ENCODE assay signal across 11 cellular contexts in genomic region chr22:31286360-31287255, GRCh38. TPM values are rescaled to one million over a fixed set of nuclear protein-coding genes. Genes with fewer than 3 reads are reported as not detected.
DNase-seq lines count a peak whose midpoint lies in the region; ATAC-seq and TF ChIP-seq lines count a peak whose summit lies in the region.
"Had no signal": no experiment of that assay in that cellular context is flagged by ENCODE, and none has a peak within 500 bp of the region (broad histone marks: within the 10 kb centered on the region; RNA-seq: fewer than 3 reads in every experiment).

No MANE protein-coding gene starts in this region.

- no peak overlapping the region for H2BK12ac ChIP-seq in trophoblast cell (ENCODE audit: low read length)

- no peak overlapping the region for H3K4me3 Mint-ChIP-seq in CD14-positive monocyte
- peak overlapping the region; percentile 99 for H3K4me3 Mint-ChIP-seq in T-helper 17 cell
- H3K4me3 Mint-ChIP-seq: GM23338, neural progenitor cell had no signal

- H3K9ac ChIP-seq in trophoblast cell (ENCODE audit: low read length): no peak overlapping the region
- H3K9ac ChIP-seq: neural progenitor cell had no signal

- H2AFZ ChIP-seq in trophoblast cell (ENCODE audit: insufficient read depth, low read length, poor library complexity): no peak overlapping the region
- H2AFZ ChIP-seq: GM23338, neural progenitor cell had no signal

- H2BK120ac ChIP-seq in trophoblast cell (ENCODE audit: insufficient read depth, low read length, poor library complexity): no peak overlapping the region

- no peak for TF ChIP-seq CTCF in CD14-positive monocyte (IDR thresholded peaks at IDR 0.05)
- TF ChIP-seq CTCF in ascending aorta (IDR thresholded peaks at IDR 0.05): no peak

- H3K4me1 ChIP-seq in ascending aorta: peaks cover 2 to 25% of the 10 kb centered on the region in 2 donors
- H3K4me1 ChIP-seq in trophoblast cell (ENCODE audit: control insufficient read depth in 1 of 2, insufficient read depth in 2 of 2, low read length in 2 of 2): peaks cover 16 to 23% of the 10 kb centered on the region in 2 experiments

- H3K27me3 ChIP-seq in ascending aorta (no peaks in the 10 kb centered on the region), trophoblast cell (ENCODE audit: insufficient read depth, low read length) (no peaks in the 10 kb centered on the region)

- H2AK5ac ChIP-seq in trophoblast cell (ENCODE audit: low read length): no peak overlapping the region

- H3K4me1 Mint-ChIP-seq in CD14-positive monocyte (peaks cover 37% of the 10 kb centered on the region), T-helper 17 cell (peaks cover 59% of the 10 kb centered on the region)

- peak; percentile 51 for ATAC-seq in T-helper 17 cell
- ATAC-seq: GM23338 had no signal

- DNase-seq in CD14-positive monocyte (ENCODE audit: low spot score) (no peak), T-helper 17 cell (peak in 2 of 3 donors; percentile 36 to 42), ascending aorta (ENCODE audit: low spot score in 2 of 2) (peak in 1 of 2 donors; percentile 79), trophoblast cell (no peak), posterior vena cava (ENCODE audit: low spot score) (no peak), NCI-H526 (lab: John Stamatoyannopoulos, UW) (no peak), hepatic stellate cell (ENCODE audit: low spot score) (no peak), NCI-H748 treated with DMSO at 0.1 percent for 48 hours (lab: John Stamatoyannopoulos, UW) (no peak)
- DNase-seq: NCI-H774 had no signal

- peak overlapping the region; percentile 55 to 99 for H3K27ac ChIP-seq in ascending aorta
- peak overlapping the region; percentile 44 for H3K27ac ChIP-seq in trophoblast cell (ENCODE audit: low read depth, low read length)
- H3K27ac ChIP-seq: neural progenitor cell had no signal

- H3K14ac ChIP-seq in trophoblast cell (ENCODE audit: low read length): no peak overlapping the region

- no peak overlapping the region for H3K4me2 ChIP-seq in trophoblast cell (ENCODE audit: low read length)
- H3K4me2 ChIP-seq: GM23338, neural progenitor cell had no signal

- intact Hi-C loops in CD14-positive monocyte (cut with micrococcal nuclease) (loop anchor here in 1 of 2 donors (5.0 kb wide), 1 partner anchor 74 kb away; the partner anchor contains the start of gene LIMK2), ascending aorta (cut with DNase I) (loop anchor here (10.0 kb wide), 1 partner anchor 982 kb away; no protein-coding TSS in a partner anchor), posterior vena cava (cut with DNase I) (no loop called here)

- peaks cover 0 to 3% (median 2%) of the 10 kb centered on the region in 3 donors for H3K27me3 Mint-ChIP-seq in CD14-positive monocyte (ENCODE audit: low read depth in 3 of 3)
- no peaks in the 10 kb centered on the region for H3K27me3 Mint-ChIP-seq in T-helper 17 cell

- no peak overlapping the region for H2BK5ac ChIP-seq in trophoblast cell (ENCODE audit: low read depth, low read length, poor library complexity)

- H3K9me3 ChIP-seq in T-helper 17 cell (ENCODE audit: control insufficient read depth, low read length, poor library complexity, severe bottlenecking) (no peaks in the 10 kb centered on the region), ascending aorta (no peaks in the 10 kb centered on the region), trophoblast cell (ENCODE audit: insufficient read depth, low read depth, low read length) (no peaks in the 10 kb centered on the region)

- WGBS in trophoblast cell (ENCODE audit: extremely low coverage, insufficient coverage, insufficient read length): no CpG with 5 or more reads among the region's 8 CpGs

- H3K79me1 ChIP-seq in trophoblast cell (ENCODE audit: low read length): peaks cover 12% of the 10 kb centered on the region

- H3K4me3 ChIP-seq in ascending aorta: no peak overlapping the region
- H3K4me3 ChIP-seq in trophoblast cell (ENCODE audit: low read depth, low read length): no peak overlapping the region
- H3K4me3 ChIP-seq: GM23338, neural progenitor cell had no signal

- H3K27ac Mint-ChIP-seq in CD14-positive monocyte (peak overlapping the region in 4 of 7 donors; percentile 40 to 73 (median 48)), T-helper 17 cell (peak overlapping the region; percentile 100)
- H3K27ac Mint-ChIP-seq: GM23338, neural progenitor cell had no signal

- H3K4ac ChIP-seq in trophoblast cell (ENCODE audit: low read depth, low read length): no peak overlapping the region

- H4K91ac ChIP-seq in trophoblast cell (ENCODE audit: low read depth, low read length): no peak overlapping the region

- no peak overlapping the region for H3K18ac ChIP-seq in trophoblast cell (ENCODE audit: low read length)

- peaks cover 0 to 1% (median 0%) of the 10 kb centered on the region in 7 donors for H3K9me3 Mint-ChIP-seq in CD14-positive monocyte
- H3K9me3 Mint-ChIP-seq: GM23338, neural progenitor cell had no signal

- H3K23ac ChIP-seq in trophoblast cell (ENCODE audit: low read length): no peak overlapping the region

- no peaks in the 10 kb centered on the region for H3K79me2 ChIP-seq in trophoblast cell (ENCODE audit: control insufficient read depth, insufficient read depth, low read length, poor library complexity)

- H4K12ac ChIP-seq in trophoblast cell (ENCODE audit: low read depth, low read length): no peak overlapping the region

- peaks cover 56 to 63% of the 10 kb centered on the region in 2 donors for H3K36me3 Mint-ChIP-seq in CD14-positive monocyte
- peaks cover 16% of the 10 kb centered on the region for H3K36me3 Mint-ChIP-seq in T-helper 17 cell (ENCODE audit: low read depth)

- H4K8ac ChIP-seq in trophoblast cell (ENCODE audit: low read depth, low read length): no peak overlapping the region

- H3K36me3 ChIP-seq in ascending aorta: peaks cover 60 to 73% of the 10 kb centered on the region in 2 donors
- H3K36me3 ChIP-seq in trophoblast cell (ENCODE audit: control insufficient read depth in 1 of 2, insufficient read depth in 2 of 2, low read length in 2 of 2): peaks cover 2 to 7% of the 10 kb centered on the region in 2 experiments
- H3K36me3 ChIP-seq: neural progenitor cell had no signal

RNA-seq across cellular contexts. Expression of gene PIK3IP1, which starts 5.7 kb away (rescaled TPM):
- 10 to 100 TPM; 21.8 to 21.9 TPM for polyA plus RNA-seq in CD14-positive monocyte
- total RNA-seq in T-helper 17 cell: 100 to 1,000 TPM; 388 to 426 TPM
- total RNA-seq in ascending aorta: 16.4 TPM
- 3.7 and 4.0 TPM in 2 replicates for polyA plus RNA-seq in trophoblast cell (2013)
- 10 to 100 TPM; 12.8 to 18.8 TPM for total RNA-seq in posterior vena cava

RNA-seq across cellular contexts. Expression of gene PATZ1, which starts 59.5 kb away (rescaled TPM):
- 1 to 10 TPM; 1.8 to 2.0 TPM for polyA plus RNA-seq in CD14-positive monocyte
- total RNA-seq in T-helper 17 cell (10 to 100 TPM; 35.0 to 38.9 TPM), ascending aorta (28.9 TPM), posterior vena cava (10 to 100 TPM; 10.8 to 14.9 TPM)
- 19.9 and 20.7 TPM in 2 replicates for polyA plus RNA-seq in trophoblast cell (2013)

Comparison
In these comparisons a context has a peak if more than half of its experiments do, and no peak if none do; other contexts are left out.
1. DNase-seq: peak in T-helper 17 cell (2 of 3); none in CD14-positive monocyte (single experiment), trophoblast cell (0 of 2), posterior vena cava (single experiment), NCI-H526 (0 of 2), hepatic stellate cell (single experiment) and NCI-H748 treated with DMSO at 0.1 percent for 48 hours (single experiment).
2. RNA of gene PIK3IP1, which starts 5.7 kb away (total RNA-seq): 388 to 426 TPM in T-helper 17 cell; 12.8 to 18.8 TPM in posterior vena cava and 16.4 TPM in ascending aorta (single experiment); every median in the first group is over 10 times any median in the second.